2 cellular contexts compared by ENCODE assay signal in the genomic region with DNA sequence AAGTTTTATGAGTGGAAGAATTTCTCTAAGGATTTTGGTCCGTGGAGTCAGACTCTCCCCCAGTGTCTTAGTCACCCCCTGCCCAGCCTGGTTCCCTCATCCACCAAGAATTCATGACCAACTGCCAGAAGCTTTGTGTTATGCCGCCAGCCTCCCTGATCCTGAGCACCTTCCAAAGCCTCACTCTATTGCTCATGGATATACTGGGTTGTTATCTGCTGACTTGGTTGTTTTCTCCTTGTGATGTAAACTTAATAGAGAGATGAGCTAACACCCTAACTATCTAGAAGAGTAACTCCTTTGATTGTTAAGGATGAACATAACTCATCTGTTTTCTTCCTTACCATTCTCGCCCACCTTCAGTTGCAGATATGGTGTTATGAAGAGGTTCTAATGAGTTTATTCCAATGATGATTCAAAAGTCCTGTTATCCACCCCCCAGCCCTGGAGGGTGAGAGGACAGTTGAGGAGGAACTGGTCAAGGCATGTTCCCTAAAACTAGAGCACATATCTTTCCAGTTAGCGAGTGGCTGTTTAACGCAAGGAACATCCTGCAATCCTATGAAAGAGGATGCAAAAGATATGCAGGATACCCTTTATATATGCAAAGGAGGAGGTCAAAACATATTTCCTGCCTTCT.
TF ChIP-seq lines count a peak whose summit lies in the region.

No MANE protein-coding gene starts in this region.

TF ChIP-seq in A549, 52 proteins besides CTCF, POLR2A, EP300 and RAD21:
- TF ChIP-seq MAFK (IDR thresholded peaks at IDR 0.05; ENCODE audit: partially characterized antibody), result peak; percentile 93
- no peak for TF ChIP-seq MAZ (IDR thresholded peaks at IDR 0.05; ENCODE audit: borderline replicate concordance, low read depth, low read length)

TF ChIP-seq in GM23338, 12 proteins besides CTCF, POLR2A, EP300 and RAD21 (continued from another document):
- TF ChIP-seq, protein P1, sequence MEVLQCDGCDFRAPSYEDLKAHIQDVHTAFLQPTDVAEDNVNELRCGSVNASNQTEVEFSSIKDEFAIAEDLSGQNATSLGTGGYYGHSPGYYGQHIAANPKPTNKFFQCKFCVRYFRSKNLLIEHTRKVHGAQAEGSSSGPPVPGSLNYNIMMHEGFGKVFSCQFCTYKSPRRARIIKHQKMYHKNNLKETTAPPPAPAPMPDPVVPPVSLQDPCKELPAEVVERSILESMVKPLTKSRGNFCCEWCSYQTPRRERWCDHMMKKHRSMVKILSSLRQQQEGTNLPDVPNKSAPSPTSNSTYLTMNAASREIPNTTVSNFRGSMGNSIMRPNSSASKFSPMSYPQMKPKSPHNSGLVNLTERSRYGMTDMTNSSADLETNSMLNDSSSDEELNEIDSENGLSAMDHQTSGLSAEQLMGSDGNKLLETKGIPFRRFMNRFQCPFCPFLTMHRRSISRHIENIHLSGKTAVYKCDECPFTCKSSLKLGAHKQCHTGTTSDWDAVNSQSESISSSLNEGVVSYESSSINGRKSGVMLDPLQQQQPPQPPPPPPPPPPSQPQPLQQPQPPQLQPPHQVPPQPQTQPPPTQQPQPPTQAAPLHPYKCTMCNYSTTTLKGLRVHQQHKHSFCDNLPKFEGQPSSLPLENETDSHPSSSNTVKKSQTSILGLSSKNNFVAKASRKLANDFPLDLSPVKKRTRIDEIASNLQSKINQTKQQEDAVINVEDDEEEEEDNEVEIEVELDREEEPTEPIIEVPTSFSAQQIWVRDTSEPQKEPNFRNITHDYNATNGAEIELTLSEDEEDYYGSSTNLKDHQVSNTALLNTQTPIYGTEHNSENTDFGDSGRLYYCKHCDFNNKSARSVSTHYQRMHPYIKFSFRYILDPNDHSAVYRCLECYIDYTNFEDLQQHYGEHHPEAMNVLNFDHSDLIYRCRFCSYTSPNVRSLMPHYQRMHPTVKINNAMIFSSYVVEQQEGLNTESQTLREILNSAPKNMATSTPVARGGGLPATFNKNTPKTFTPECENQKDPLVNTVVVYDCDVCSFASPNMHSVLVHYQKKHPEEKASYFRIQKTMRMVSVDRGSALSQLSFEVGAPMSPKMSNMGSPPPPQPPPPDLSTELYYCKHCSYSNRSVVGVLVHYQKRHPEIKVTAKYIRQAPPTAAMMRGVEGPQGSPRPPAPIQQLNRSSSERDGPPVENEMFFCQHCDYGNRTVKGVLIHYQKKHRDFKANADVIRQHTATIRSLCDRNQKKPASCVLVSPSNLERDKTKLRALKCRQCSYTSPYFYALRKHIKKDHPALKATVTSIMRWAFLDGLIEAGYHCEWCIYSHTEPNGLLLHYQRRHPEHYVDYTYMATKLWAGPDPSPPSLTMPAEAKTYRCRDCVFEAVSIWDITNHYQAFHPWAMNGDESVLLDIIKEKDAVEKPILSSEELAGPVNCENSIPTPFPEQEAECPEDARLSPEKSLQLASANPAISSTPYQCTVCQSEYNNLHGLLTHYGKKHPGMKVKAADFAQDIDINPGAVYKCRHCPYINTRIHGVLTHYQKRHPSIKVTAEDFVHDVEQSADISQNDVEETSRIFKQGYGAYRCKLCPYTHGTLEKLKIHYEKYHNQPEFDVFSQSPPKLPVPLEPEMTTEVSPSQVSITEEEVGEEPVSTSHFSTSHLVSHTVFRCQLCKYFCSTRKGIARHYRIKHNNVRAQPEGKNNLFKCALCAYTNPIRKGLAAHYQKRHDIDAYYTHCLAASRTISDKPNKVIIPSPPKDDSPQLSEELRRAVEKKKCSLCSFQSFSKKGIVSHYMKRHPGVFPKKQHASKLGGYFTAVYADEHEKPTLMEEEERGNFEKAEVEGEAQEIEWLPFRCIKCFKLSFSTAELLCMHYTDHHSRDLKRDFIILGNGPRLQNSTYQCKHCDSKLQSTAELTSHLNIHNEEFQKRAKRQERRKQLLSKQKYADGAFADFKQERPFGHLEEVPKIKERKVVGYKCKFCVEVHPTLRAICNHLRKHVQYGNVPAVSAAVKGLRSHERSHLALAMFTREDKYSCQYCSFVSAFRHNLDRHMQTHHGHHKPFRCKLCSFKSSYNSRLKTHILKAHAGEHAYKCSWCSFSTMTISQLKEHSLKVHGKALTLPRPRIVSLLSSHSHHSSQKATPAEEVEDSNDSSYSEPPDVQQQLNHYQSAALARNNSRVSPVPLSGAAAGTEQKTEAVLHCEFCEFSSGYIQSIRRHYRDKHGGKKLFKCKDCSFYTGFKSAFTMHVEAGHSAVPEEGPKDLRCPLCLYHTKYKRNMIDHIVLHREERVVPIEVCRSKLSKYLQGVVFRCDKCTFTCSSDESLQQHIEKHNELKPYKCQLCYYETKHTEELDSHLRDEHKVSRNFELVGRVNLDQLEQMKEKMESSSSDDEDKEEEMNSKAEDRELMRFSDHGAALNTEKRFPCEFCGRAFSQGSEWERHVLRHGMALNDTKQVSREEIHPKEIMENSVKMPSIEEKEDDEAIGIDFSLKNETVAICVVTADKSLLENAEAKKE (CRISPR knock-in tag; IDR thresholded peaks at IDR 0.05), result no peak
- TF ChIP-seq, protein P2, sequence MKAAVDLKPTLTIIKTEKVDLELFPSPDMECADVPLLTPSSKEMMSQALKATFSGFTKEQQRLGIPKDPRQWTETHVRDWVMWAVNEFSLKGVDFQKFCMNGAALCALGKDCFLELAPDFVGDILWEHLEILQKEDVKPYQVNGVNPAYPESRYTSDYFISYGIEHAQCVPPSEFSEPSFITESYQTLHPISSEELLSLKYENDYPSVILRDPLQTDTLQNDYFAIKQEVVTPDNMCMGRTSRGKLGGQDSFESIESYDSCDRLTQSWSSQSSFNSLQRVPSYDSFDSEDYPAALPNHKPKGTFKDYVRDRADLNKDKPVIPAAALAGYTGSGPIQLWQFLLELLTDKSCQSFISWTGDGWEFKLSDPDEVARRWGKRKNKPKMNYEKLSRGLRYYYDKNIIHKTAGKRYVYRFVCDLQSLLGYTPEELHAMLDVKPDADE (IDR thresholded peaks at IDR 0.05), result no peak
- TF ChIP-seq JUNB (IDR thresholded peaks at IDR 0.05; ENCODE audit: unreplicated experiment) (no peak), EZH2phosphoT487 (IDR thresholded peaks at IDR 0.05; ENCODE audit: unreplicated experiment) (no peak), CREB1 (CRISPR knock-in tag; IDR thresholded peaks at IDR 0.05; ENCODE audit: low read depth) (no peak), POLR2AphosphoS5 (IDR thresholded peaks at IDR 0.05; ENCODE audit: low read depth) (no peak), STAT1 (IDR thresholded peaks at IDR 0.05; ENCODE audit: unreplicated experiment) (no peak)
- TF ChIP-seq, protein P3, sequence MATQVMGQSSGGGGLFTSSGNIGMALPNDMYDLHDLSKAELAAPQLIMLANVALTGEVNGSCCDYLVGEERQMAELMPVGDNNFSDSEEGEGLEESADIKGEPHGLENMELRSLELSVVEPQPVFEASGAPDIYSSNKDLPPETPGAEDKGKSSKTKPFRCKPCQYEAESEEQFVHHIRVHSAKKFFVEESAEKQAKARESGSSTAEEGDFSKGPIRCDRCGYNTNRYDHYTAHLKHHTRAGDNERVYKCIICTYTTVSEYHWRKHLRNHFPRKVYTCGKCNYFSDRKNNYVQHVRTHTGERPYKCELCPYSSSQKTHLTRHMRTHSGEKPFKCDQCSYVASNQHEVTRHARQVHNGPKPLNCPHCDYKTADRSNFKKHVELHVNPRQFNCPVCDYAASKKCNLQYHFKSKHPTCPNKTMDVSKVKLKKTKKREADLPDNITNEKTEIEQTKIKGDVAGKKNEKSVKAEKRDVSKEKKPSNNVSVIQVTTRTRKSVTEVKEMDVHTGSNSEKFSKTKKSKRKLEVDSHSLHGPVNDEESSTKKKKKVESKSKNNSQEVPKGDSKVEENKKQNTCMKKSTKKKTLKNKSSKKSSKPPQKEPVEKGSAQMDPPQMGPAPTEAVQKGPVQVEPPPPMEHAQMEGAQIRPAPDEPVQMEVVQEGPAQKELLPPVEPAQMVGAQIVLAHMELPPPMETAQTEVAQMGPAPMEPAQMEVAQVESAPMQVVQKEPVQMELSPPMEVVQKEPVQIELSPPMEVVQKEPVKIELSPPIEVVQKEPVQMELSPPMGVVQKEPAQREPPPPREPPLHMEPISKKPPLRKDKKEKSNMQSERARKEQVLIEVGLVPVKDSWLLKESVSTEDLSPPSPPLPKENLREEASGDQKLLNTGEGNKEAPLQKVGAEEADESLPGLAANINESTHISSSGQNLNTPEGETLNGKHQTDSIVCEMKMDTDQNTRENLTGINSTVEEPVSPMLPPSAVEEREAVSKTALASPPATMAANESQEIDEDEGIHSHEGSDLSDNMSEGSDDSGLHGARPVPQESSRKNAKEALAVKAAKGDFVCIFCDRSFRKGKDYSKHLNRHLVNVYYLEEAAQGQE (IDR thresholded peaks at IDR 0.05; ENCODE audit: unreplicated experiment), result no peak
